1 cellular context compared by ENCODE assay signal in the genomic region with DNA sequence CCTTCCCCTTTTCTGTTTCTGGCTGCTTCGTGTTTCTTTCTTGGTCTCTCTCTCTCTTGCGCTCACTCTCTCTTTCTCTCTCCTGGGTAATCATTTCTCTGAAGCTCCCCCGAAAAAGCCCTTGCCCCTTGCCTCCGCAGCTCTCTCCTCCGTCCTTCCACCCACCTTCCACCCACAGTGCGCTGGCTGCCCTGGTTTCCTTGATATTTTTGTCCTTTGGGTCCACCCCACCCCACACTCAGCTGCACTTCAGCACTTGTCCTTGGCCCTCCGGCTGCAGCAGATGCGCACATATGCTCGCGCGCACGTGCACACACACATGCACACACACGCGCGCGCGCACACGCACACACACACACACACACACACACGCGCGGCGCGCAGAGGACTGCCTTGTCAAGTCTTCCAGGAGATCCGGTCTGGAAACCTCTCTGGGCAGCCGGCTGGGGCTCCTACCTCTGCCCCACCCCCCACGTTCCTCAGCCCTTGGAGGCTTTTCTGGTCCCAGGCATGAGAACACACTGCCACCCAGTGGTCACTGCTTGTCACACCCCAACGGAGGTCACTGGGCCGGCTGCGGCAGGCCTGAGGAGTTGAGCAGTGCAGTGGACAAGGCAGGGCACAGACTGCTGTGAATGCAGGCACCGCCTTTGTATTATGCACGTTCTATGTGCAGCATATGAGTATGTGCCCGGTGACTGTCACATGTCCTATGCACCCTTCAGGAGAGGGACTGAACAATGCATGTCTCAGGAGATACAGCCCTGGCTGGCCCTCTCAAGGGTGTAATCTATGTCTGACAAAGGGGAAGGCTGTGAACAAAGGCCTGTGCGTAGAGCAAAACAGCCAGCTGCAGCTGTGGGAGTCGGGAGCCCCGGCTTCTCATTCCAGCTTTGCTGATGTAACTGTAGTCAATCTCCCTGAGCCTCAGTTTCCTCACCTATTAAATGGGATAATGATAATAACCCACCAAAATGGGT.
TF ChIP-seq lines count a peak whose summit lies in the region.

No MANE protein-coding gene starts in this region.

TF ChIP-seq in WTC11, 78 proteins besides CTCF, POLR2A, EP300 and RAD21 (continued from another document):
- TF ChIP-seq TEAD1 (CRISPR knock-in tag; IDR thresholded peaks at IDR 0.05) (peak; percentile 71; the same call in 1 of the 2 replicates), ZNF416 (CRISPR knock-in tag; IDR thresholded peaks at IDR 0.05) (no peak), TP53 (CRISPR knock-in tag; IDR thresholded peaks at IDR 0.05) (0 out of 2 replicates have a peak, but pooled peaks have one; percentile 48), ZNF396 (CRISPR knock-in tag; IDR thresholded peaks at IDR 0.05; ENCODE audit: borderline replicate concordance) (no peak), MXD4 (CRISPR knock-in tag; IDR thresholded peaks at IDR 0.05; ENCODE audit: borderline replicate concordance) (no peak), ZBTB21 (CRISPR knock-in tag; IDR thresholded peaks at IDR 0.05; ENCODE audit: borderline replicate concordance) (peak; percentile 79), CBFB (CRISPR knock-in tag; IDR thresholded peaks at IDR 0.05; ENCODE audit: low read depth) (peak; percentile 96), ETV6 (CRISPR knock-in tag; IDR thresholded peaks at IDR 0.05) (peak; percentile 37; the same call in 1 of the 2 replicates), FOXP1 (CRISPR knock-in tag; IDR thresholded peaks at IDR 0.05; ENCODE audit: borderline replicate concordance) (peak; percentile 45; the same call in 1 of the 2 replicates), CREM (CRISPR knock-in tag; IDR thresholded peaks at IDR 0.05) (peak; percentile 57; the same call in 1 of the 2 replicates), ATF1 (CRISPR knock-in tag; IDR thresholded peaks at IDR 0.05) (0 out of 2 replicates have a peak, but pooled peaks have one; percentile 35), ZNF232 (CRISPR knock-in tag; IDR thresholded peaks at IDR 0.05) (peak; percentile 69; the same call in 1 of the 2 replicates)
- TF ChIP-seq, protein P1, sequence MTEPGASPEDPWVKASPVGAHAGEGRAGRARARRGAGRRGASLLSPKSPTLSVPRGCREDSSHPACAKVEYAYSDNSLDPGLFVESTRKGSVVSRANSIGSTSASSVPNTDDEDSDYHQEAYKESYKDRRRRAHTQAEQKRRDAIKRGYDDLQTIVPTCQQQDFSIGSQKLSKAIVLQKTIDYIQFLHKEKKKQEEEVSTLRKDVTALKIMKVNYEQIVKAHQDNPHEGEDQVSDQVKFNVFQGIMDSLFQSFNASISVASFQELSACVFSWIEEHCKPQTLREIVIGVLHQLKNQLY (CRISPR knock-in tag; IDR thresholded peaks at IDR 0.05) = 0 out of 2 replicates have a peak, but pooled peaks have one; percentile 34
- TF ChIP-seq, protein P2, sequence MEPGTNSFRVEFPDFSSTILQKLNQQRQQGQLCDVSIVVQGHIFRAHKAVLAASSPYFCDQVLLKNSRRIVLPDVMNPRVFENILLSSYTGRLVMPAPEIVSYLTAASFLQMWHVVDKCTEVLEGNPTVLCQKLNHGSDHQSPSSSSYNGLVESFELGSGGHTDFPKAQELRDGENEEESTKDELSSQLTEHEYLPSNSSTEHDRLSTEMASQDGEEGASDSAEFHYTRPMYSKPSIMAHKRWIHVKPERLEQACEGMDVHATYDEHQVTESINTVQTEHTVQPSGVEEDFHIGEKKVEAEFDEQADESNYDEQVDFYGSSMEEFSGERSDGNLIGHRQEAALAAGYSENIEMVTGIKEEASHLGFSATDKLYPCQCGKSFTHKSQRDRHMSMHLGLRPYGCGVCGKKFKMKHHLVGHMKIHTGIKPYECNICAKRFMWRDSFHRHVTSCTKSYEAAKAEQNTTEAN (CRISPR knock-in tag; IDR thresholded peaks at IDR 0.05) = peak; percentile 96
- TF ChIP-seq, protein P3, sequence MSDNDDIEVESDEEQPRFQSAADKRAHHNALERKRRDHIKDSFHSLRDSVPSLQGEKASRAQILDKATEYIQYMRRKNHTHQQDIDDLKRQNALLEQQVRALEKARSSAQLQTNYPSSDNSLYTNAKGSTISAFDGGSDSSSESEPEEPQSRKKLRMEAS (CRISPR knock-in tag; IDR thresholded peaks at IDR 0.05) = peak; percentile 87
- TF ChIP-seq, protein P4, sequence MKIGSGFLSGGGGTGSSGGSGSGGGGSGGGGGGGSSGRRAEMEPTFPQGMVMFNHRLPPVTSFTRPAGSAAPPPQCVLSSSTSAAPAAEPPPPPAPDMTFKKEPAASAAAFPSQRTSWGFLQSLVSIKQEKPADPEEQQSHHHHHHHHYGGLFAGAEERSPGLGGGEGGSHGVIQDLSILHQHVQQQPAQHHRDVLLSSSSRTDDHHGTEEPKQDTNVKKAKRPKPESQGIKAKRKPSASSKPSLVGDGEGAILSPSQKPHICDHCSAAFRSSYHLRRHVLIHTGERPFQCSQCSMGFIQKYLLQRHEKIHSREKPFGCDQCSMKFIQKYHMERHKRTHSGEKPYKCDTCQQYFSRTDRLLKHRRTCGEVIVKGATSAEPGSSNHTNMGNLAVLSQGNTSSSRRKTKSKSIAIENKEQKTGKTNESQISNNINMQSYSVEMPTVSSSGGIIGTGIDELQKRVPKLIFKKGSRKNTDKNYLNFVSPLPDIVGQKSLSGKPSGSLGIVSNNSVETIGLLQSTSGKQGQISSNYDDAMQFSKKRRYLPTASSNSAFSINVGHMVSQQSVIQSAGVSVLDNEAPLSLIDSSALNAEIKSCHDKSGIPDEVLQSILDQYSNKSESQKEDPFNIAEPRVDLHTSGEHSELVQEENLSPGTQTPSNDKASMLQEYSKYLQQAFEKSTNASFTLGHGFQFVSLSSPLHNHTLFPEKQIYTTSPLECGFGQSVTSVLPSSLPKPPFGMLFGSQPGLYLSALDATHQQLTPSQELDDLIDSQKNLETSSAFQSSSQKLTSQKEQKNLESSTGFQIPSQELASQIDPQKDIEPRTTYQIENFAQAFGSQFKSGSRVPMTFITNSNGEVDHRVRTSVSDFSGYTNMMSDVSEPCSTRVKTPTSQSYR (CRISPR knock-in tag; IDR thresholded peaks at IDR 0.05) = peak; percentile 94
